26 cellular contexts compared by ENCODE assay signal in genomic region chr12:44248436-44248835, GRCh38.
"Had no signal": no experiment of that assay in that cellular context is flagged by ENCODE, and none has a peak within 500 bp of the region (broad histone marks: within the 10 kb centered on the region; RNA-seq: fewer than 3 reads in every experiment).

No MANE protein-coding gene starts in this region.

- H3K4me1 ChIP-seq: colonic mucosa, esophagus muscularis mucosa, esophagus squamous epithelium, foreskin keratinocyte, gastrocnemius medialis, gastroesophageal sphincter, heart left ventricle, heart right ventricle had no signal

- H3K27me3 Mint-ChIP-seq: dendritic cell treated with granulocyte-macrophage colony-stimulating factor and Interleukin-4, amounts not matched to agents 40 ng/mL and 50 ng/mL, for 4 days; effector memory CD8-positive, alpha-beta T cell had no signal

- H3K36me3 ChIP-seq: colonic mucosa, esophagus muscularis mucosa, esophagus squamous epithelium, gastrocnemius medialis, gastroesophageal sphincter, heart left ventricle, heart right ventricle had no signal

- H2AFZ ChIP-seq: hepatocyte had no signal

- H3K4me3 Mint-ChIP-seq: dendritic cell treated with granulocyte-macrophage colony-stimulating factor and Interleukin-4, amounts not matched to agents 40 ng/mL and 50 ng/mL, for 4 days; effector memory CD8-positive, alpha-beta T cell; endodermal cell had no signal

- H3K27ac Mint-ChIP-seq: dendritic cell treated with granulocyte-macrophage colony-stimulating factor and Interleukin-4, amounts not matched to agents 40 ng/mL and 50 ng/mL, for 4 days; effector memory CD8-positive, alpha-beta T cell; endodermal cell had no signal

- H3K4me3 ChIP-seq: colonic mucosa, coronary artery, dorsolateral prefrontal cortex, esophagus muscularis mucosa, esophagus squamous epithelium, gastrocnemius medialis, gastroesophageal sphincter, heart left ventricle, heart right ventricle, hepatocyte had no signal

- H3K4me1 Mint-ChIP-seq: endodermal cell had no signal

- H3K27me3 ChIP-seq: colonic mucosa, dorsolateral prefrontal cortex, esophagus muscularis mucosa, esophagus squamous epithelium, foreskin keratinocyte, gastrocnemius medialis, gastroesophageal sphincter, heart left ventricle, heart right ventricle, hepatocyte had no signal

- H3K9me3 ChIP-seq: colonic mucosa, esophagus muscularis mucosa, esophagus squamous epithelium, gastrocnemius medialis, gastroesophageal sphincter had no signal

- ATAC-seq: effector memory CD8-positive, alpha-beta T cell; esophagus mucosa; gastrocnemius medialis; gastroesophageal sphincter had no signal

- DNase-seq: colonic mucosa; cortex of kidney; dermis blood vessel endothelial cell; dorsolateral prefrontal cortex; effector CD4-positive, alpha-beta T cell; effector CD8-positive, alpha-beta T cell; effector memory CD4-positive, alpha-beta T cell; effector memory CD8-positive, alpha-beta T cell; endodermal cell; erythroblast; esophagus squamous epithelium; foreskin fibroblast; foreskin keratinocyte; foreskin melanocyte; gastrocnemius medialis; glutamatergic neuron; head of caudate nucleus; heart left ventricle; heart right ventricle had no signal

- H3K4me2 ChIP-seq: hepatocyte had no signal

- H3K27ac ChIP-seq: colonic mucosa, coronary artery, dorsolateral prefrontal cortex, epithelial cell of prostate, esophagus muscularis mucosa, esophagus squamous epithelium, foreskin keratinocyte, gastrocnemius medialis, gastroesophageal sphincter, heart left ventricle, heart right ventricle, hepatocyte had no signal
